25 cellular contexts compared by ENCODE assay signal in the genomic region with DNA sequence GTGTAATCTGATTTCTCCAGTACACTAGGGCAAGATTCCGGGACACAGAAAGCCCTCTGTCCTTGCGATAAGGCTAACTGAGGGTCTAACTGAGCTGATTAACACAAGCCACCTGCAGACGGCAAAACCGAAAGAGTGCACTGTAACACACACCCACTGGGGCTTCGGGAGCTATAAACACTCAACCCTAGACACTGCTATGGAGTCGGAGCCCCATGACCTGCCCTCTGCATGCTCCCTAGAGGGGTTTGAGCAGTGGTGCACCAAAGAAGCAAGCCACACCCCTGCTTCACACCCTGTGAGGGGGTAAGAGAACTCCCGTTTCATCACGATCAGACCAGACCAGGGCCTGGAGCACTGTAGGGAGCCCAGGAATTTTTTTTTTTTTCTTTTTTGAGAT.
"Had no signal": no experiment of that assay in that cellular context is flagged by ENCODE, and none has a peak within 500 bp of the region (broad histone marks: within the 10 kb centered on the region; RNA-seq: fewer than 3 reads in every experiment).

No MANE protein-coding gene starts in this region.

- DNase-seq: hippocampal formation; kidney glomerular epithelial cell; left cardiac atrium; left ventricle myocardium superior; lower lobe of right lung; mammary epithelial cell; mesenchymal stem cell; nucleus accumbens; pancreas; posterior cingulate gyrus; stimulated activated CD4-positive, alpha-beta T cell treated with anti-CD3 and anti-CD28 coated beads, Interleukin-12 subunit alpha, Interleukin-12 subunit beta, amount 100 ng/mL, for 4 hours; stimulated activated CD4-positive, alpha-beta T cell treated with anti-CD3 and anti-CD28 coated beads, Interleukin-15, amount 100 ng/mL, for 24 hours; stimulated activated CD4-positive, alpha-beta T cell treated with anti-CD3 and anti-CD28 coated beads, Interleukin-2, amount 100 ng/mL, for 24 hours; stimulated activated CD4-positive, alpha-beta T cell treated with anti-CD3 and anti-CD28 coated beads, Interleukin-4, amount 100 ng/mL, for 1 hour; stimulated activated naive CD4-positive, alpha-beta T cell; tibial artery; trophoblast cell; upper lobe of right lung had no signal

- ATAC-seq: left cardiac atrium; left lobe of liver; left ventricle myocardium superior; lower lobe of right lung; naive thymus-derived CD8-positive, alpha-beta T cell; pancreas; sciatic nerve; upper lobe of right lung had no signal

- H3K27ac ChIP-seq: lower lobe of right lung, pancreas, prostate gland, skin epidermis, suprapubic skin, thoracic aorta, tibial artery, upper lobe of right lung had no signal

- H3K9me3 ChIP-seq: lower lobe of right lung, pancreas, prostate gland, suprapubic skin, thoracic aorta, tibial artery, upper lobe of right lung had no signal

- H3K4me1 ChIP-seq: lower lobe of right lung, pancreas, prostate gland, suprapubic skin, tibial artery, upper lobe of right lung had no signal

- H3K27me3 ChIP-seq: pancreas, upper lobe of right lung had no signal

- H3K4me3 ChIP-seq: lower lobe of right lung, pancreas, prostate gland, skin epidermis, suprapubic skin, thoracic aorta, tibial artery, upper lobe of right lung had no signal

- H3K36me3 ChIP-seq: lower lobe of right lung, pancreas, prostate gland, suprapubic skin, thoracic aorta, tibial artery, upper lobe of right lung had no signal
